Comparison of ENCODE assay signal across 19 cellular contexts in the genomic region with DNA sequence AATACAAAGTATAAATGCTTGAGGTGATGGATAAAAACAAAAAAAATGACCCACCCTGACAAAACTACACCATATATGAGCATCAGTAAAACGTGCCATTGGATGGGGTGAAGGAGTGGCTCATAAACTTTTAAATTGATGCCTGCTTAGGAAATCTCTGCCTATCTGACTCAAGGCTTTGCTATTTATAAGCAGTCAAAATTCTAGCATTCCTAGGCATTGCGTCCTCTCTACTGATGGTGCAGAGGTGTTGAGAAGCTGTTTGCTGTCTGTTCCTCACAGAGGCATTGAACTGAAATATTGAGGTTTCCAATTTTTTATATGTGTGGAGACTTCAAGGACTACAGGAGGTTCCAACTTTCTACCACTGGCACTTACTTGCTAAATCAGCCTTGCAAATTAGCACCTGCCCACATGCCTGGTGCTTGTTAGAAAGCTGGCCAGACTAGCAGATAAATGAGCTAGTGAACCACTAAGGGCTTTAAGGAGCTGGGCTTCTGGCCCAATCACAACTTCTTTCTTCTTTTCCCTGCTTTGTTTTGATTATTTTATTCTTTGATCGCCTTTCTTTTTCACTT.
"Had no signal": no experiment of that assay in that cellular context is flagged by ENCODE, and none has a peak within 500 bp of the region (broad histone marks: within the 10 kb centered on the region; RNA-seq: fewer than 3 reads in every experiment).

No MANE protein-coding gene starts in this region.

- H3K9me3 ChIP-seq: esophagus muscularis mucosa, neutrophil, sigmoid colon, thyroid gland had no signal

- H2AFZ ChIP-seq: hepatocyte had no signal

- H3K27ac ChIP-seq: cardiac muscle cell, esophagus muscularis mucosa, hepatocyte, neutrophil, sigmoid colon, thyroid gland had no signal

- H3K36me3 ChIP-seq: cardiac muscle cell, esophagus muscularis mucosa, neutrophil, sigmoid colon, thyroid gland had no signal

- H3K27me3 ChIP-seq: cardiac muscle cell, esophagus muscularis mucosa, hepatocyte, neutrophil, sigmoid colon, thyroid gland had no signal

- H3K79me2 ChIP-seq: hepatocyte had no signal

- DNase-seq: activated CD4-positive, alpha-beta memory T cell treated with anti-CD3 and anti-CD28 coated beads for 36 hours; activated CD4-positive, alpha-beta T cell treated with anti-CD3 and anti-CD28 coated beads for 4 hours; activated T-cell treated with anti-CD3 and anti-CD28 coated beads for 4 hours; dermis blood vessel endothelial cell; effector memory CD4-positive, alpha-beta T cell; left cardiac atrium; mesenchymal stem cell; sigmoid colon; stimulated activated CD8-positive, alpha-beta memory T cell treated with anti-CD3 and anti-CD28 coated beads, Interleukin-4, amount 100 ng/mL, for 48 hours; stimulated activated naive CD4-positive, alpha-beta T cell; thyroid gland had no signal

- H3K4me3 ChIP-seq: cardiac muscle cell, esophagus muscularis mucosa, hepatocyte, sigmoid colon, thyroid gland had no signal

- FAIRE-seq: endothelial cell of umbilical vein, islet of Langerhans had no signal

- H3K4me1 ChIP-seq: esophagus muscularis mucosa, sigmoid colon, thyroid gland had no signal

- H3K4me2 ChIP-seq: hepatocyte had no signal

- ATAC-seq: left cardiac atrium; natural killer cell treated with Interleukin-12 subunit alpha and Interleukin-12 subunit beta and Interleukin-15 and Interleukin-18, amount 100 ng/mL, for 72 hours; WTC11 had no signal
